In genomic region chr10:62733654-62734293, GRCh38 we compare ENCODE assay signal across 10 cellular contexts.
A peak's percentile ranks its signal among the peaks of the same experiment; 100 is the strongest.
DNase-seq lines count a peak whose midpoint lies in the region; ATAC-seq and TF ChIP-seq lines count a peak whose summit lies in the region.
"Had no signal": no experiment of that assay in that cellular context is flagged by ENCODE, and none has a peak within 500 bp of the region (broad histone marks: within the 10 kb centered on the region; RNA-seq: fewer than 3 reads in every experiment).

No MANE protein-coding gene starts in this region.

- H3K9me3 Mint-ChIP-seq in naive thymus-derived CD8-positive, alpha-beta T cell: peaks cover 0 to 3% (median 0%) of the 10 kb centered on the region in 9 donors

- peak overlapping the region in 3 of 10 donors; percentile 80 to 93 (median 81) for H3K27ac Mint-ChIP-seq in naive thymus-derived CD8-positive, alpha-beta T cell

- peak; percentile 1 for ATAC-seq in GM19351 (IDR thresholded peaks at IDR 0.05; ENCODE audit: unreplicated experiment)
- ATAC-seq in HG02642 (IDR thresholded peaks at IDR 0.05; ENCODE audit: poor library complexity, unreplicated experiment): peak; percentile 11
- peak; percentile 2 to 13 for ATAC-seq in naive thymus-derived CD8-positive, alpha-beta T cell

- no peak for TF ChIP-seq CTCF in coronary artery (IDR thresholded peaks at IDR 0.05)

- peaks cover 0 to 10% (median 3%) of the 10 kb centered on the region in 4 donors for H3K4me1 Mint-ChIP-seq in naive thymus-derived CD8-positive, alpha-beta T cell

- no peak overlapping the region for H3K4me3 ChIP-seq in coronary artery
- H3K4me3 ChIP-seq: sigmoid colon had no signal

- H3K27ac ChIP-seq in coronary artery: no peak overlapping the region
- H3K27ac ChIP-seq: sigmoid colon had no signal

- peak; percentile 36 for DNase-seq in RPMI7951 (ENCODE audit: low read depth)
- DNase-seq in naive thymus-derived CD8-positive, alpha-beta T cell: no peak
- no peak for DNase-seq in coronary artery (ENCODE audit: low spot score)
- DNase-seq in cerebellum (ENCODE audit: low spot score): no peak
- no peak for DNase-seq in activated gamma-delta T cell (lab: John Stamatoyannopoulos, UW)
- no peak for DNase-seq in NCI-H2029 treated with DMSO at 0.1 percent for 48 hours (lab: John Stamatoyannopoulos, UW)
- DNase-seq: NCI-H187, sigmoid colon had no signal

- POLR2A ChIA-PET in naive thymus-derived CD8-positive, alpha-beta T cell (lab: Charles Lee): interaction anchor here (1.0 to 2.9 kb wide), 7 partner anchors 33 to 97 kb away, joined by 3 to 19 read pairs (median 10); partner anchors contain the start of genes ADO and EGR2

- peak overlapping the region in 4 of 10 donors; percentile 16 to 74 (median 54) for H3K4me3 Mint-ChIP-seq in naive thymus-derived CD8-positive, alpha-beta T cell

- H3K27me3 Mint-ChIP-seq in naive thymus-derived CD8-positive, alpha-beta T cell: peaks cover 2 to 35% (median 4%) of the 10 kb centered on the region in 5 donors

- no peaks in the 10 kb centered on the region for H3K36me3 Mint-ChIP-seq in naive thymus-derived CD8-positive, alpha-beta T cell
